1 cellular context compared by ENCODE assay signal in genomic region chr10:45199380-45199740, GRCh38.
TF ChIP-seq lines count a peak whose summit lies in the region.

No MANE protein-coding gene starts in this region.

TF ChIP-seq in IMR-90, 13 proteins besides CTCF, POLR2A, EP300 and RAD21 (continued from another document):
- TF ChIP-seq RCOR1 (IDR thresholded peaks at IDR 0.05; ENCODE audit: insufficient replicate concordance, low read length) (no peak), MAZ (IDR thresholded peaks at IDR 0.05; ENCODE audit: borderline replicate concordance, low read depth, low read length) (no peak), MXI1 (IDR thresholded peaks at IDR 0.05; ENCODE audit: borderline replicate concordance, low read depth, low read length) (no peak), BHLHE40 (IDR thresholded peaks at IDR 0.05; ENCODE audit: low read depth, low read length) (no peak), MAFK (IDR thresholded peaks at IDR 0.05; ENCODE audit: low read depth, low read length) (no peak), USF2 (IDR thresholded peaks at IDR 0.05; ENCODE audit: low read depth, low read length) (no peak), SMC3 (IDR thresholded peaks at IDR 0.05; ENCODE audit: low read depth, low read length) (no peak)
